Comparison of ENCODE assay signal across 8 cellular contexts in genomic region chr12:32501835-32502333, GRCh38.
DNase-seq lines count a peak whose midpoint lies in the region; TF ChIP-seq lines count a peak whose summit lies in the region.

No MANE protein-coding gene starts in this region.

- POLR2A ChIA-PET in activated CD4-positive, alpha-beta memory T cell treated with anti-CD3 and anti-CD28 coated beads for 36 hours (lab: Charles Lee): no interaction called here

- no TSS peak for BruUV-seq in Calu3 (replicated peaks; lab: Mats Ljungman, UMichigan)

- H3K4me1 Mint-ChIP-seq in Calu3 (ENCODE audit: low read depth, unreplicated experiment): peaks cover 46% of the 10 kb centered on the region
- H3K4me1 Mint-ChIP-seq in activated CD4-positive, alpha-beta memory T cell treated with anti-CD3 and anti-CD28 coated beads for 36 hours (ENCODE audit: low read depth): no peaks in the 10 kb centered on the region

- no peaks in the 10 kb centered on the region for H3K9me3 Mint-ChIP-seq in Calu3 (ENCODE audit: low read depth, unreplicated experiment)
- no peaks in the 10 kb centered on the region for H3K9me3 Mint-ChIP-seq in activated CD4-positive, alpha-beta memory T cell treated with anti-CD3 and anti-CD28 coated beads for 36 hours

- H3K36me3 Mint-ChIP-seq in Calu3 (ENCODE audit: insufficient read depth, unreplicated experiment): peaks cover 6% of the 10 kb centered on the region
- H3K36me3 Mint-ChIP-seq in activated CD4-positive, alpha-beta memory T cell treated with anti-CD3 and anti-CD28 coated beads for 36 hours: no peaks in the 10 kb centered on the region

- peak overlapping the region; percentile 66 for H3K27ac Mint-ChIP-seq in Calu3 (ENCODE audit: unreplicated experiment)
- no peak overlapping the region for H3K27ac Mint-ChIP-seq in activated CD4-positive, alpha-beta memory T cell treated with anti-CD3 and anti-CD28 coated beads for 36 hours

- H3K27me3 ChIP-seq in brain microvascular endothelial cell (replicated peaks): no peaks in the 10 kb centered on the region

- intact Hi-C loops in Calu3 (cut with micrococcal nuclease; ENCODE audit: unreplicated experiment): loop anchor here (5.0 kb wide), 1 partner anchor 45 kb away; no protein-coding TSS in a partner anchor
- intact Hi-C loops in activated CD4-positive, alpha-beta memory T cell treated with anti-CD3 and anti-CD28 coated beads for 36 hours (cut with micrococcal nuclease): no loop called here

- H3K27me3 Mint-ChIP-seq in Calu3 (ENCODE audit: unreplicated experiment): no peaks in the 10 kb centered on the region
- peaks cover 11% of the 10 kb centered on the region for H3K27me3 Mint-ChIP-seq in activated CD4-positive, alpha-beta memory T cell treated with anti-CD3 and anti-CD28 coated beads for 36 hours

- H3K36me3 ChIP-seq in brain microvascular endothelial cell (replicated peaks): no peaks in the 10 kb centered on the region

- CTCF ChIA-PET in Calu3 (lab: Charles Lee): interaction anchor here (0.7 to 1.5 kb wide), 3 partner anchors 21 to 34 kb away, joined by 3 to 5 read pairs (median 3); no protein-coding TSS in a partner anchor
- CTCF ChIA-PET in activated CD4-positive, alpha-beta memory T cell treated with anti-CD3 and anti-CD28 coated beads for 36 hours (lab: Charles Lee): no interaction called here

- H3K4me3 Mint-ChIP-seq in Calu3 (ENCODE audit: low read depth, unreplicated experiment): peak overlapping the region; percentile 51
- H3K4me3 Mint-ChIP-seq in activated CD4-positive, alpha-beta memory T cell treated with anti-CD3 and anti-CD28 coated beads for 36 hours: no peak overlapping the region

- DNase-seq in Calu3 (peak; percentile 72), NCI-H2081 (lab: John Stamatoyannopoulos, UW) (peak; percentile 96 to 99), brain microvascular endothelial cell (peak; percentile 58), iPS-NIHi7 (ENCODE audit: extremely low spot score) (peak; percentile 89), stromal cell of bone marrow (ENCODE audit: low read depth) (peak; percentile 25), amniotic stem cell (lab: John Stamatoyannopoulos, UW) (no peak)
- DNase-seq in activated CD4-positive, alpha-beta memory T cell treated with anti-CD3 and anti-CD28 coated beads for 36 hours: no peak
- no peak for DNase-seq in activated CD4-positive, CD25-positive, alpha-beta regulatory T cell treated with anti-CD3 and anti-CD28 coated beads, Interleukin-2, amount 50 U/mL, for 72 hours

- H3K27ac ChIP-seq in brain microvascular endothelial cell: no peak overlapping the region

- no peak overlapping the region for H3K4me3 ChIP-seq in brain microvascular endothelial cell (ENCODE audit: low read depth, low read length)

- in situ Hi-C loops in brain microvascular endothelial cell (cut with HindIII; ENCODE audit: low pct_ligation_motif_present, low sequenced_read_pairs): no loop called here

- TF ChIP-seq CTCF in Calu3 (IDR thresholded peaks at IDR 0.05; ENCODE audit: unreplicated experiment) (no peak), brain microvascular endothelial cell (IDR thresholded peaks at IDR 0.05; ENCODE audit: low read depth, low read length, missing control alignments) (no peak)

Comparison
In these comparisons a context has a peak if more than half of its experiments do, and no peak if none do; other contexts are left out.
1. DNase-seq: peak in Calu3 (single experiment), NCI-H2081 (2 of 2), brain microvascular endothelial cell (single experiment), iPS-NIHi7 (single experiment) and stromal cell of bone marrow (single experiment); none in activated CD4-positive, alpha-beta memory T cell treated with anti-CD3 and anti-CD28 coated beads for 36 hours (single experiment), amniotic stem cell (single experiment) and activated CD4-positive, CD25-positive, alpha-beta regulatory T cell treated with anti-CD3 and anti-CD28 coated beads, Interleukin-2, amount 50 U/mL, for 72 hours (single experiment).